In the genomic region with DNA sequence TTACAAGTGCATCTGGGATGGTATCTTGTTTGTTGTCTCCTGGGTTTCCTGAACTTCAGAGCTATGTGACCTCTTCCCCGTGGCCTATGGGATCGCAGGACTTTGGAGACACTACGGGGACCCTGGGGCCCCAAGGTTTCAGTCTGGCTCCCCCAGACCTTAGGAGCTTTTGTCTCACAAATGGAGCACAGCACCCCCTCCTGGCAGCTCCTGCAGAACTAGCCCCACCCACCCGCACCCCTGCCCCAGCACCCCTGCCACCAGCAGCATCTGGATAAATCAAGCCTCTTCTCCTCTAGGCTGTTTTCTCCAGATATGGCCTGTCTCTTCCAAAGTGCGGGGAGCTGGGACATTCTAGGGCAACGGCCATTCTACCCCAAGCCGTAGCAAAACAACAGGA, we compare ENCODE assay signal across 9 cellular contexts. TPM values are rescaled to one million over a fixed set of nuclear protein-coding genes. Genes with fewer than 3 reads are reported as not detected.
DNase-seq lines count a peak whose midpoint lies in the region; ATAC-seq and TF ChIP-seq lines count a peak whose summit lies in the region.
"Had no signal": no experiment of that assay in that cellular context is flagged by ENCODE, and none has a peak within 500 bp of the region (broad histone marks: within the 10 kb centered on the region; RNA-seq: fewer than 3 reads in every experiment).

No MANE protein-coding gene starts in this region.

- H3K4me3 ChIP-seq in IMR-90 (ENCODE audit: insufficient read depth, low read depth, low read length): no peak overlapping the region
- H3K4me3 ChIP-seq: lung had no signal

- H4K91ac ChIP-seq in IMR-90 (ENCODE audit: insufficient read depth, low read depth, low read length): no peak overlapping the region

- in situ Hi-C loops in IMR-90 (cut with MboI; ENCODE audit: low sequenced_read_pairs): no loop called here

- ATAC-seq in IMR-90 (ENCODE audit: low read depth) (no peak), HG02884 (IDR thresholded peaks at IDR 0.05; ENCODE audit: unreplicated experiment) (no peak)

- DNase-seq in AG08395 (ENCODE audit: low spot score) (peak; percentile 40), IMR-90 (peak; percentile 13), activated T-cell treated with anti-CD3 and anti-CD28 coated beads for 4 hours (peak; percentile 28), iris pigment epithelial cell (ENCODE audit: low read depth) (peak; percentile 27), NCI-H774 (lab: John Stamatoyannopoulos, UW) (no peak), pons (ENCODE audit: low spot score) (no peak), NCI-H2196 (lab: John Stamatoyannopoulos, UW; ENCODE audit: unreplicated experiment) (no peak)

- no peak overlapping the region for H2BK120ac ChIP-seq in IMR-90 (ENCODE audit: low read depth, low read length)

- H3K56ac ChIP-seq in IMR-90 (ENCODE audit: extremely low read depth, insufficient read depth, low read length): no peak overlapping the region

- H3K9me3 ChIP-seq in IMR-90 (ENCODE audit: control insufficient read depth, insufficient read depth, low read length): no peaks in the 10 kb centered on the region

- H2AFZ ChIP-seq in IMR-90 (replicated peaks; ENCODE audit: low read length, poor library complexity): no peak overlapping the region

- H4K8ac ChIP-seq in IMR-90 (ENCODE audit: low read depth in 2 of 2, low read length in 2 of 2): no peak overlapping the region

- no TSS peak for BruUV-seq in IMR-90 (replicated peaks; lab: Mats Ljungman, UMichigan)

- no peak overlapping the region for H2BK20ac ChIP-seq in IMR-90 (ENCODE audit: low read depth, low read length)

- no peak overlapping the region for H3K4me2 ChIP-seq in IMR-90 (ENCODE audit: low read depth, low read length)

- no peak for TF ChIP-seq POLR2A in IMR-90 (IDR thresholded peaks at IDR 0.05; ENCODE audit: low read depth, low read length)

- H2AK5ac ChIP-seq in IMR-90 (ENCODE audit: low read depth, low read length): no peak overlapping the region

- no peak overlapping the region for H4K5ac ChIP-seq in IMR-90 (ENCODE audit: low read depth, low read length)

- no peak overlapping the region for H2BK5ac ChIP-seq in IMR-90 (ENCODE audit: low read depth, low read length, poor library complexity, severe bottlenecking)

- H3K23ac ChIP-seq in IMR-90 (ENCODE audit: low read depth, low read length): no peak overlapping the region

- no peak overlapping the region for H3K4ac ChIP-seq in IMR-90 (ENCODE audit: low read depth, low read length)

- no peak overlapping the region for H3K14ac ChIP-seq in IMR-90 (replicated peaks; ENCODE audit: low read depth, low read length)

- H3K4me1 ChIP-seq in IMR-90 (ENCODE audit: control insufficient read depth, insufficient read depth, low read length): no peaks in the 10 kb centered on the region

- POLR2A ChIA-PET in IMR-90 (lab: Charles Lee; ENCODE audit: unreplicated experiment): no interaction called here

- CTCF ChIA-PET in IMR-90 (lab: Yijun Ruan, JAX): interaction anchor here (0.6 kb wide), 1 partner anchor 46 kb away, joined by 3 read pairs; no protein-coding TSS in a partner anchor

- intact Hi-C loops in IMR-90 (cut with micrococcal nuclease): loop anchor here (1.0 kb wide), 1 partner anchor 69 kb away; no protein-coding TSS in a partner anchor

- no peak overlapping the region for H2BK15ac ChIP-seq in IMR-90 (ENCODE audit: low read depth, low read length)

- H3K27ac ChIP-seq in IMR-90 (ENCODE audit: insufficient read depth, low read length): no peak overlapping the region

- H3K18ac ChIP-seq in IMR-90 (ENCODE audit: low read depth, low read length): no peak overlapping the region

- H4K20me1 ChIP-seq in IMR-90 (ENCODE audit: insufficient read depth, low read length): peaks cover 5% of the 10 kb centered on the region

- dilution Hi-C loops in IMR-90 (cut with HindIII; ENCODE audit: low sequenced_read_pairs, unreplicated experiment): no loop called here

- no peaks in the 10 kb centered on the region for H3K27me3 ChIP-seq in IMR-90 (ENCODE audit: control insufficient read depth, insufficient read depth, low read length)

- no peak for TF ChIP-seq RAD21 in IMR-90 (IDR thresholded peaks at IDR 0.05; ENCODE audit: low read length)

- no peak overlapping the region for H3K9ac ChIP-seq in IMR-90 (ENCODE audit: low read depth, low read length)

- H3K9me1 ChIP-seq in IMR-90 (ENCODE audit: insufficient read depth, low read length): no peaks in the 10 kb centered on the region

- peaks cover 0 to 6% of the 10 kb centered on the region in 2 experiments; a peak in 1 of 4 replicates for H3K79me1 ChIP-seq in IMR-90 (ENCODE audit: low read depth in 1 of 2, low read length in 2 of 2)

- H3K36me3 ChIP-seq in IMR-90 (ENCODE audit: control insufficient read depth, insufficient read depth, low read length): peaks cover 62% of the 10 kb centered on the region

- no peak overlapping the region for H2AK9ac ChIP-seq in IMR-90 (replicated peaks; ENCODE audit: low read depth, low read length, poor library complexity)

- peak; percentile 12; the same call in 1 of the 2 replicates for TF ChIP-seq CTCF in IMR-90 (conservative IDR thresholded peaks at IDR 0.05; ENCODE audit: low read depth, low read length)

- 70% methylated on average over 3 of the region's 7 CpGs; no CpG with 5 or more reads in 1 of the 2 experiments for WGBS in IMR-90 (ENCODE audit: extremely low coverage in 2 of 2, insufficient read length in 1 of 2), 2 experiments

TF ChIP-seq in IMR-90, 13 proteins besides CTCF, POLR2A, EP300 and RAD21:
- TF ChIP-seq CHD1 (IDR thresholded peaks at IDR 0.05; ENCODE audit: low read depth, low read length): no peak
- no peak for TF ChIP-seq CEBPB (IDR thresholded peaks at IDR 0.05; ENCODE audit: low read depth, low read length)
- no peak for TF ChIP-seq SMC3 (IDR thresholded peaks at IDR 0.05; ENCODE audit: low read depth, low read length)
- no peak for TF ChIP-seq FOS (IDR thresholded peaks at IDR 0.05; ENCODE audit: low read depth, low read length)
- no peak for TF ChIP-seq RCOR1 (IDR thresholded peaks at IDR 0.05; ENCODE audit: insufficient replicate concordance, low read length)

RNA-seq across cellular contexts. Expression of gene RCOR2, which starts 10.4 kb away (rescaled TPM):
- 0.56 and 0.90 TPM in 2 replicates for total RNA-seq in IMR-90 (2012; rRNA removed)
- 2.0 and 2.4 TPM in 2 replicates for polyA plus RNA-seq in IMR-90 (2012; rRNA removed)
- polyA plus RNA-seq in IMR-90 (2012; cell fraction: cytosol; rRNA removed): 1.9 and 2.9 TPM in 2 replicates
- polyA plus RNA-seq in IMR-90 (2012; cell fraction: nucleus; rRNA removed; ENCODE audit: low replicate concordance): 5.0 and 5.7 TPM in 2 replicates

RNA-seq across cellular contexts. Expression of gene NAA40, which starts 32.2 kb away (rescaled TPM):
- total RNA-seq in IMR-90 (2012; rRNA removed): 8.9 and 15.2 TPM in 2 replicates
- polyA plus RNA-seq in IMR-90 (2012; rRNA removed): 23.1 and 24.7 TPM in 2 replicates
- polyA plus RNA-seq in IMR-90 (2012; cell fraction: cytosol; rRNA removed): 10.1 and 11.0 TPM in 2 replicates
- polyA plus RNA-seq in IMR-90 (2012; cell fraction: nucleus; rRNA removed; ENCODE audit: low replicate concordance): 61.6 and 108 TPM in 2 replicates

Comparison
In these comparisons a context has a peak if more than half of its experiments do, and no peak if none do; other contexts are left out.
1. DNase-seq: peak in AG08395 (single experiment), IMR-90 (single experiment), activated T-cell treated with anti-CD3 and anti-CD28 coated beads for 4 hours (single experiment) and iris pigment epithelial cell (single experiment); none in NCI-H774 (single experiment), pons (single experiment) and NCI-H2196 (single experiment).